In the genomic region with DNA sequence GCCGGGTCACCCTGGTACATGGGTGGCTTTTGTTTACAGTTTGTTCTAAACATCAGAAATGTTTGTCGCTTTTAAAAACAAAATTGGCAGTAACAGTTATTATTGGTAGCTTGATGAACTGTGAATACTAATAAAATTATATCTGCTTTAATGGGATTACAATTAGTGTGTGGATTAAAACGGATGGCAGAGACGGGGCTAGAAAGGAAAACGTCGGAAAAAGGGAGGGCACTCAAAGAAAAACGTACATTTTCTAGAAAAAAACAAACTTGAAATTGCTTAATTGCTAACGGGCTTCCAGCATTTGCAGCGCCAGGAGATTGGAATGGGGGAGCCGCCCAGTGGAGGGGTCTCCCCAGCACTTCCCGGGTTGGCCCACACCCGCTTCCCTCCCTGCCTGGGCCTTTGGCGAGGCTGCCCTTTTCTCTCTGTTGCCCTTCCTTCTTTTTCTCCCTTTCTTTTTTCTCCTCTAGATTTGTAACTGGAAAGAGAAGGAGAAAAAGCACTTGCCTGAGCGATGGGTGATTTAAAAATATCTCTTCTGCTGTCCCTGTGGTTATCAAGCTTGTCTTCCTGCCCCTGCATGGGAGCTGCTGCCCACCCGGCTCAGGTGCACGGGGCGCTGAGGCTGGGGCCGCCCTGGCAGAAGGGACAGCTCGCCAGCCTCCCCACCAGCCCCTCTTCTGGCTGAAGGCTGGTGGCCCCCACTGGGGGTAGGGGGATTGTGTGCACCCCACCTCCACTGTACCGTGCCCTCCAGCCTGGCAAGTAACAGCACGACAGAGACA, we compare ENCODE assay signal across 1 cellular context.
TF ChIP-seq lines count a peak whose summit lies in the region.

No MANE protein-coding gene starts in this region.

TF ChIP-seq in A549, 52 proteins besides CTCF, POLR2A, EP300 and RAD21 (continued from another document):
- TF ChIP-seq FOSL2 (IDR thresholded peaks at IDR 0.05) (no peak), FOSL2 (CRISPR knock-in tag; IDR thresholded peaks at IDR 0.05) (no peak), EHF (CRISPR knock-in tag; IDR thresholded peaks at IDR 0.05) (no peak), CEBPB (IDR thresholded peaks at IDR 0.05) (no peak), JUN (IDR thresholded peaks at IDR 0.05) (no peak), NPAS2 (CRISPR knock-in tag; IDR thresholded peaks at IDR 0.05; ENCODE audit: borderline replicate concordance) (no peak), ZNF302 (CRISPR knock-in tag; IDR thresholded peaks at IDR 0.05) (no peak), FOXS1 (CRISPR knock-in tag; IDR thresholded peaks at IDR 0.05) (no peak), PHF8 (IDR thresholded peaks at IDR 0.05; ENCODE audit: borderline replicate concordance, low read depth) (no peak), RFX5 (IDR thresholded peaks at IDR 0.05) (no peak), TFCP2L1 (CRISPR knock-in tag; IDR thresholded peaks at IDR 0.05) (no peak), RNF2 (IDR thresholded peaks at IDR 0.05; ENCODE audit: borderline replicate concordance, low read depth) (no peak), HOXB5 (CRISPR knock-in tag; IDR thresholded peaks at IDR 0.05) (no peak), HDAC2 (IDR thresholded peaks at IDR 0.05) (no peak)
- TF ChIP-seq, protein P1, sequence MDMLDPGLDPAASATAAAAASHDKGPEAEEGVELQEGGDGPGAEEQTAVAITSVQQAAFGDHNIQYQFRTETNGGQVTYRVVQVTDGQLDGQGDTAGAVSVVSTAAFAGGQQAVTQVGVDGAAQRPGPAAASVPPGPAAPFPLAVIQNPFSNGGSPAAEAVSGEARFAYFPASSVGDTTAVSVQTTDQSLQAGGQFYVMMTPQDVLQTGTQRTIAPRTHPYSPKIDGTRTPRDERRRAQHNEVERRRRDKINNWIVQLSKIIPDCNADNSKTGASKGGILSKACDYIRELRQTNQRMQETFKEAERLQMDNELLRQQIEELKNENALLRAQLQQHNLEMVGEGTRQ (IDR thresholded peaks at IDR 0.05), result no peak
- TF ChIP-seq, protein P2, sequence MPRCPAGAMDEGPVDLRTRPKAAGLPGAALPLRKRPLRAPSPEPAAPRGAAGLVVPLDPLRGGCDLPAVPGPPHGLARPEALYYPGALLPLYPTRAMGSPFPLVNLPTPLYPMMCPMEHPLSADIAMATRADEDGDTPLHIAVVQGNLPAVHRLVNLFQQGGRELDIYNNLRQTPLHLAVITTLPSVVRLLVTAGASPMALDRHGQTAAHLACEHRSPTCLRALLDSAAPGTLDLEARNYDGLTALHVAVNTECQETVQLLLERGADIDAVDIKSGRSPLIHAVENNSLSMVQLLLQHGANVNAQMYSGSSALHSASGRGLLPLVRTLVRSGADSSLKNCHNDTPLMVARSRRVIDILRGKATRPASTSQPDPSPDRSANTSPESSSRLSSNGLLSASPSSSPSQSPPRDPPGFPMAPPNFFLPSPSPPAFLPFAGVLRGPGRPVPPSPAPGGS (IDR thresholded peaks at IDR 0.05), result no peak
- TF ChIP-seq, protein P3, sequence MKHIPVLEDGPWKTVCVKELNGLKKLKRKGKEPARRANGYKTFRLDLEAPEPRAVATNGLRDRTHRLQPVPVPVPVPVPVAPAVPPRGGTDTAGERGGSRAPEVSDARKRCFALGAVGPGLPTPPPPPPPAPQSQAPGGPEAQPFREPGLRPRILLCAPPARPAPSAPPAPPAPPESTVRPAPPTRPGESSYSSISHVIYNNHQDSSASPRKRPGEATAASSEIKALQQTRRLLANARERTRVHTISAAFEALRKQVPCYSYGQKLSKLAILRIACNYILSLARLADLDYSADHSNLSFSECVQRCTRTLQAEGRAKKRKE (CRISPR knock-in tag; IDR thresholded peaks at IDR 0.05; ENCODE audit: low read depth), result no peak
- TF ChIP-seq, protein P4, sequence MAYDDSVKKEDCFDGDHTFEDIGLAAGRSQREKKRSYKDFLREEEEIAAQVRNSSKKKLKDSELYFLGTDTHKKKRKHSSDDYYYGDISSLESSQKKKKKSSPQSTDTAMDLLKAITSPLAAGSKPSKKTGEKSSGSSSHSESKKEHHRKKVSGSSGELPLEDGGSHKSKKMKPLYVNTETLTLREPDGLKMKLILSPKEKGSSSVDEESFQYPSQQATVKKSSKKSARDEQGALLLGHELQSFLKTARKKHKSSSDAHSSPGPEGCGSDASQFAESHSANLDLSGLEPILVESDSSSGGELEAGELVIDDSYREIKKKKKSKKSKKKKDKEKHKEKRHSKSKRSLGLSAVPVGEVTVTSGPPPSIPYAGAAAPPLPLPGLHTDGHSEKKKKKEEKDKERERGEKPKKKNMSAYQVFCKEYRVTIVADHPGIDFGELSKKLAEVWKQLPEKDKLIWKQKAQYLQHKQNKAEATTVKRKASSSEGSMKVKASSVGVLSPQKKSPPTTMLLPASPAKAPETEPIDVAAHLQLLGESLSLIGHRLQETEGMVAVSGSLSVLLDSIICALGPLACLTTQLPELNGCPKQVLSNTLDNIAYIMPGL (CRISPR knock-in tag; IDR thresholded peaks at IDR 0.05; ENCODE audit: borderline replicate concordance), result no peak
